In genomic region chr2:19971691-19972090, GRCh38 we compare ENCODE assay signal across 16 cellular contexts. TPM values are rescaled to one million over a fixed set of nuclear protein-coding genes. Genes with fewer than 3 reads are reported as not detected.
DNase-seq lines count a peak whose midpoint lies in the region; ATAC-seq and TF ChIP-seq lines count a peak whose summit lies in the region.
"Had no signal": no experiment of that assay in that cellular context is flagged by ENCODE, and none has a peak within 500 bp of the region (broad histone marks: within the 10 kb centered on the region; RNA-seq: fewer than 3 reads in every experiment).

No MANE protein-coding gene starts in this region.

- peak; percentile 91 for ATAC-seq in CD8-positive, alpha-beta T cell
- ATAC-seq in activated T-helper 17 cell treated with anti-CD3 and anti-CD28 coated beads, Interleukin-2, amount 50 U/mL, for 72 hours (replicated peaks), result peak; percentile 19
- peak; percentile 68 for ATAC-seq in mucosa of descending colon
- ATAC-seq in GM18505 (IDR thresholded peaks at IDR 0.05; ENCODE audit: unreplicated experiment), result no peak
- ATAC-seq: left lung, WTC11 had no signal

- no peak overlapping the region for H3K27ac ChIP-seq in CD8-positive, alpha-beta T cell (ENCODE audit: low read depth, low read length)
- H3K27ac ChIP-seq in hepatocyte, result no peak overlapping the region
- H3K27ac ChIP-seq: left lung, skin epidermis had no signal

- CTCF ChIA-PET in CD8-positive, alpha-beta T cell (lab: Charles Lee), result no interaction called here

- no peak overlapping the region for H2AFZ ChIP-seq in hepatocyte

- no peaks in the 10 kb centered on the region for H3K36me3 ChIP-seq in CD8-positive, alpha-beta T cell (ENCODE audit: insufficient read depth, low read length)
- H3K36me3 ChIP-seq in mucosa of descending colon (ENCODE audit: low read depth), result no peaks in the 10 kb centered on the region
- H3K36me3 ChIP-seq in hepatocyte (replicated peaks; ENCODE audit: insufficient read depth, low read depth), result no peaks in the 10 kb centered on the region

- H3K4me1 ChIP-seq in CD8-positive, alpha-beta T cell (ENCODE audit: insufficient read depth, low read length), result no peaks in the 10 kb centered on the region
- H3K4me1 ChIP-seq in mucosa of descending colon (ENCODE audit: low read depth), result no peaks in the 10 kb centered on the region
- no peaks in the 10 kb centered on the region for H3K4me1 ChIP-seq in hepatocyte (ENCODE audit: insufficient read depth)
- H3K4me1 ChIP-seq: left lung had no signal

- H3K4me2 ChIP-seq in hepatocyte, result no peak overlapping the region

- no peaks in the 10 kb centered on the region for H4K20me1 ChIP-seq in hepatocyte (ENCODE audit: insufficient read depth, poor library complexity, severe bottlenecking)

- no peak overlapping the region for H3K4me3 ChIP-seq in CD8-positive, alpha-beta T cell (ENCODE audit: low read depth, low read length)
- no peak overlapping the region for H3K4me3 ChIP-seq in mucosa of descending colon
- no peak overlapping the region for H3K4me3 ChIP-seq in hepatocyte
- H3K4me3 ChIP-seq: left lung, skin epidermis had no signal

- H3K36me3 Mint-ChIP-seq in CD8-positive, alpha-beta T cell, result peaks cover 35% of the 10 kb centered on the region
- H3K36me3 Mint-ChIP-seq in activated T-helper 17 cell treated with anti-CD3 and anti-CD28 coated beads, Interleukin-2, amount 50 U/mL, for 72 hours (ENCODE audit: low read depth), result peaks cover 34% of the 10 kb centered on the region

- no peaks in the 10 kb centered on the region for H3K9me3 Mint-ChIP-seq in CD8-positive, alpha-beta T cell
- no peaks in the 10 kb centered on the region for H3K9me3 Mint-ChIP-seq in activated T-helper 17 cell treated with anti-CD3 and anti-CD28 coated beads, Interleukin-2, amount 50 U/mL, for 72 hours
- H3K9me3 Mint-ChIP-seq: WTC11 had no signal

- DNase-seq in CD8-positive, alpha-beta T cell, result peak in 1 of 7 experiments; percentile 41
- DNase-seq in KG1 (lab: John Stamatoyannopoulos, UW) (peak; percentile 51), mucosa of descending colon (no peak), glomerular visceral epithelial cell (ENCODE audit: extremely low spot score) (no peak), hepatocyte (ENCODE audit: low spot score) (no peak)
- DNase-seq: C1 segment of cervical spinal cord; DMS79 treated with DMSO at 0.1 percent for 48 hours; effector CD4-positive, alpha-beta T cell; left lung; NCI-H1048; NCI-H526 treated with DMSO at 0.1 percent for 48 hours; trophoblast cell had no signal

- H3K9me2 ChIP-seq in hepatocyte (replicated peaks; ENCODE audit: insufficient read depth), result no peaks in the 10 kb centered on the region

- POLR2A ChIA-PET in CD8-positive, alpha-beta T cell (lab: Charles Lee), result no interaction called here

- H3K27me3 ChIP-seq in CD8-positive, alpha-beta T cell (ENCODE audit: insufficient read depth, low read length), result no peaks in the 10 kb centered on the region
- H3K27me3 ChIP-seq in hepatocyte, result no peaks in the 10 kb centered on the region
- H3K27me3 ChIP-seq: left lung had no signal

- H3K27ac Mint-ChIP-seq in CD8-positive, alpha-beta T cell, result peak overlapping the region; percentile 15
- H3K27ac Mint-ChIP-seq in activated T-helper 17 cell treated with anti-CD3 and anti-CD28 coated beads, Interleukin-2, amount 50 U/mL, for 72 hours, result no peak overlapping the region

- H3K27me3 Mint-ChIP-seq in CD8-positive, alpha-beta T cell (ENCODE audit: low read depth), result no peaks in the 10 kb centered on the region
- H3K27me3 Mint-ChIP-seq in activated T-helper 17 cell treated with anti-CD3 and anti-CD28 coated beads, Interleukin-2, amount 50 U/mL, for 72 hours, result no peaks in the 10 kb centered on the region

- no peak for TF ChIP-seq CTCF in CD8-positive, alpha-beta T cell (IDR thresholded peaks at IDR 0.05)
- TF ChIP-seq CTCF in mucosa of descending colon (IDR thresholded peaks at IDR 0.05) (no peak), hepatocyte (IDR thresholded peaks at IDR 0.05; ENCODE audit: poor library complexity) (no peak)

- H3K9me3 ChIP-seq in CD8-positive, alpha-beta T cell (ENCODE audit: low read length), result no peaks in the 10 kb centered on the region
- no peaks in the 10 kb centered on the region for H3K9me3 ChIP-seq in mucosa of descending colon
- no peaks in the 10 kb centered on the region for H3K9me3 ChIP-seq in hepatocyte (ENCODE audit: low read depth)
- H3K9me3 ChIP-seq: left lung had no signal

- 89% methylated on average over 3 of the region's 3 CpGs for WGBS in hepatocyte (ENCODE audit: low lambda C conversion rate, missing lambda C conversion rate)

- no peak overlapping the region for H3K4me3 Mint-ChIP-seq in CD8-positive, alpha-beta T cell
- H3K4me3 Mint-ChIP-seq in activated T-helper 17 cell treated with anti-CD3 and anti-CD28 coated beads, Interleukin-2, amount 50 U/mL, for 72 hours, result no peak overlapping the region
- H3K4me3 Mint-ChIP-seq: WTC11 had no signal

- H3K79me2 ChIP-seq in hepatocyte, result no peaks in the 10 kb centered on the region

- no peak for TF ChIP-seq POLR2A in GM18505 (IDR thresholded peaks at IDR 0.05; ENCODE audit: borderline replicate concordance, extremely low read depth, insufficient read depth, insufficient read length)

- peaks cover 11% of the 10 kb centered on the region for H3K4me1 Mint-ChIP-seq in CD8-positive, alpha-beta T cell (ENCODE audit: low read depth)
- H3K4me1 Mint-ChIP-seq in activated T-helper 17 cell treated with anti-CD3 and anti-CD28 coated beads, Interleukin-2, amount 50 U/mL, for 72 hours, result no peaks in the 10 kb centered on the region
- H3K4me1 Mint-ChIP-seq: WTC11 had no signal

- intact Hi-C loops in CD8-positive, alpha-beta T cell (cut with DNase I, micrococcal nuclease), result no loop called here
- intact Hi-C loops in mucosa of descending colon (cut with DNase I, micrococcal nuclease), result no loop called here

RNA-seq across cellular contexts. Expression of gene WDR35, which starts 18.2 kb away (rescaled TPM):
- 1 to 10 TPM; 2.4 to 2.9 TPM for total RNA-seq in CD8-positive, alpha-beta T cell
- 1 to 10 TPM; 5.0 to 8.3 TPM for total RNA-seq in activated T-helper 17 cell treated with anti-CD3 and anti-CD28 coated beads, Interleukin-2, amount 50 U/mL, for 72 hours
- total RNA-seq in mucosa of descending colon (1 to 10 TPM; 1.9 to 8.8 (median 2.7) TPM), hepatocyte (4.6 TPM in 2 replicates)
- 1.8 and 2.0 TPM in 2 replicates for polyA plus RNA-seq in hepatocyte

RNA-seq across cellular contexts. Expression of gene MATN3, which starts 40.8 kb away (rescaled TPM):
- not detected for total RNA-seq in CD8-positive, alpha-beta T cell
- total RNA-seq in activated T-helper 17 cell treated with anti-CD3 and anti-CD28 coated beads, Interleukin-2, amount 50 U/mL, for 72 hours, result not detected
- total RNA-seq in mucosa of descending colon (under 1 TPM in 2 of 3 donors, not detected in 1; 0.70 to 0.89 TPM), hepatocyte (2.3 and 3.5 TPM in 2 replicates)
- 6.0 and 6.8 TPM in 2 replicates for polyA plus RNA-seq in hepatocyte
